ENCODE assay signal across 25 cellular contexts in genomic region chr3:62180514-62180913, GRCh38.
"Had no signal": no experiment of that assay in that cellular context is flagged by ENCODE, and none has a peak within 500 bp of the region (broad histone marks: within the 10 kb centered on the region; RNA-seq: fewer than 3 reads in every experiment).

No MANE protein-coding gene starts in this region.

- DNase-seq: hypothalamus; immature natural killer cell; kidney; left colon; mesendoderm; naive B cell; natural killer cell; ovary; posterior cingulate gyrus; retina; right lobe of liver; small intestine; spleen; stimulated activated CD4-positive, alpha-beta T cell treated with anti-CD3 and anti-CD28 coated beads, Interleukin-4, amount 100 ng/mL, for 24 hours; stimulated activated naive CD4-positive, alpha-beta T cell; tibial artery; trophoblast cell; upper lobe of right lung had no signal

- H3K4me3 Mint-ChIP-seq: immature natural killer cell; mesothelial cell of epicardium; naive B cell; natural killer cell; stimulated activated effector memory CD8-positive, alpha-beta T cell treated with anti-CD3 and anti-CD28 coated beads, Interleukin-12 subunit alpha, Interleukin-12 subunit beta, amount 100 ng/mL, for 72 hours; stimulated activated naive CD8-positive, alpha-beta T cell treated with anti-CD3 and anti-CD28 coated beads, Interleukin-15, Interleukin-2, amounts not matched to agents 100 ng/mL and 50 ng/mL, for 24 hours had no signal

- H3K36me3 ChIP-seq: ovary, prostate gland, right lobe of liver, spleen, suprapubic skin, thoracic aorta, tibial artery, upper lobe of right lung had no signal

- H3K27me3 ChIP-seq: ovary, right lobe of liver, spleen, suprapubic skin, tibial artery, upper lobe of right lung had no signal

- H3K4me1 Mint-ChIP-seq: naive B cell; stimulated activated effector memory CD8-positive, alpha-beta T cell treated with anti-CD3 and anti-CD28 coated beads, Interleukin-12 subunit alpha, Interleukin-12 subunit beta, amount 100 ng/mL, for 72 hours had no signal

- H3K4me3 ChIP-seq: lung, ovary, prostate gland, right lobe of liver, spleen, suprapubic skin, thoracic aorta, tibial artery, upper lobe of right lung had no signal

- H3K27ac Mint-ChIP-seq: immature natural killer cell; mesothelial cell of epicardium; naive B cell; natural killer cell; stimulated activated effector memory CD8-positive, alpha-beta T cell treated with anti-CD3 and anti-CD28 coated beads, Interleukin-12 subunit alpha, Interleukin-12 subunit beta, amount 100 ng/mL, for 72 hours; stimulated activated naive CD8-positive, alpha-beta T cell treated with anti-CD3 and anti-CD28 coated beads, Interleukin-15, Interleukin-2, amounts not matched to agents 100 ng/mL and 50 ng/mL, for 24 hours had no signal

- H3K36me3 Mint-ChIP-seq: immature natural killer cell; mesothelial cell of epicardium; naive B cell; natural killer cell; stimulated activated effector memory CD8-positive, alpha-beta T cell treated with anti-CD3 and anti-CD28 coated beads, Interleukin-12 subunit alpha, Interleukin-12 subunit beta, amount 100 ng/mL, for 72 hours had no signal

- ATAC-seq: left colon; natural killer cell; stimulated activated effector memory CD8-positive, alpha-beta T cell treated with anti-CD3 and anti-CD28 coated beads, Interleukin-12 subunit alpha, Interleukin-12 subunit beta, amount 100 ng/mL, for 72 hours; upper lobe of right lung had no signal

- H3K9me3 Mint-ChIP-seq: mesothelial cell of epicardium; stimulated activated effector memory CD8-positive, alpha-beta T cell treated with anti-CD3 and anti-CD28 coated beads, Interleukin-12 subunit alpha, Interleukin-12 subunit beta, amount 100 ng/mL, for 72 hours had no signal

- H3K4me1 ChIP-seq: prostate gland, spleen, upper lobe of right lung had no signal

- H3K27ac ChIP-seq: ovary, prostate gland, right lobe of liver, spleen, suprapubic skin, thoracic aorta, tibial artery, upper lobe of right lung had no signal

- H3K9me3 ChIP-seq: ovary, prostate gland, right lobe of liver, spleen, suprapubic skin, thoracic aorta, tibial artery, upper lobe of right lung had no signal
